ENCODE assay signal across 23 cellular contexts in genomic region chr2:196980498-196980897, GRCh38. TPM values are rescaled to one million over a fixed set of nuclear protein-coding genes. Genes with fewer than 3 reads are reported as not detected.
A peak's percentile ranks its signal among the peaks of the same experiment; 100 is the strongest.
DNase-seq lines count a peak whose midpoint lies in the region; ATAC-seq, FAIRE-seq and TF ChIP-seq lines count a peak whose summit lies in the region.
"Had no signal": no experiment of that assay in that cellular context is flagged by ENCODE, and none has a peak within 500 bp of the region (broad histone marks: within the 10 kb centered on the region; RNA-seq: fewer than 3 reads in every experiment).

No MANE protein-coding gene starts in this region.

- no peak overlapping the region for H3K4me3 ChIP-seq in SK-N-MC
- no peak overlapping the region for H3K4me3 ChIP-seq in mesendoderm (ENCODE audit: low read length)
- H3K4me3 ChIP-seq: dorsolateral prefrontal cortex, Peyer's patch, right atrium auricular region, thyroid gland had no signal

- H3K27me3 ChIP-seq in mesendoderm (ENCODE audit: insufficient read depth, low read length, poor library complexity): no peaks in the 10 kb centered on the region
- H3K27me3 ChIP-seq: dorsolateral prefrontal cortex, Peyer's patch, right atrium auricular region, thyroid gland had no signal

- H3K36me3 ChIP-seq in SK-N-MC (ENCODE audit: insufficient read depth, low read length) (no peaks in the 10 kb centered on the region), mesendoderm (ENCODE audit: control insufficient read depth, insufficient read depth, low read length) (no peaks in the 10 kb centered on the region)
- H3K36me3 ChIP-seq: Peyer's patch, right atrium auricular region, thyroid gland had no signal

- H3K18ac ChIP-seq in mesendoderm (ENCODE audit: low read length): no peak overlapping the region

- peaks cover 6% of the 10 kb centered on the region for H3K9me3 Mint-ChIP-seq in progenitor cell of endocrine pancreas (ENCODE audit: low read depth)

- no peak overlapping the region for H4K8ac ChIP-seq in mesendoderm (ENCODE audit: low read depth, low read length)

- H2BK120ac ChIP-seq in mesendoderm (ENCODE audit: low read depth, low read length): no peak overlapping the region

- H3K23ac ChIP-seq in mesendoderm (ENCODE audit: low read length): no peak overlapping the region

- H3K27ac ChIP-seq in SK-N-MC (peak overlapping the region; percentile 15), mesendoderm (ENCODE audit: low read depth, low read length) (no peak overlapping the region)
- H3K27ac ChIP-seq: Peyer's patch, right atrium auricular region, thyroid gland had no signal

- H3K27me3 Mint-ChIP-seq in progenitor cell of endocrine pancreas: no peaks in the 10 kb centered on the region
- H3K27me3 Mint-ChIP-seq: stimulated activated naive CD8-positive, alpha-beta T cell treated with anti-CD3 and anti-CD28 coated beads, Interleukin-15, Interleukin-2, amounts not matched to agents 100 ng/mL and 50 ng/mL, for 24 hours had no signal

- no peak overlapping the region for H3K4me2 ChIP-seq in mesendoderm (ENCODE audit: low read length)

- H3K4me1 ChIP-seq in mesendoderm (ENCODE audit: control insufficient read depth, low read depth, low read length): no peaks in the 10 kb centered on the region
- H3K4me1 ChIP-seq: Peyer's patch, right atrium auricular region, thyroid gland had no signal

- DNase-seq in D721Med (ENCODE audit: insufficient read length, low spot score) (no peak), DMS153 treated with DMSO at 0.1 percent for 48 hours (lab: John Stamatoyannopoulos, UW; ENCODE audit: unreplicated experiment) (peak; percentile 79), NCI-H2171 (lab: John Stamatoyannopoulos, UW) (peak; percentile 91), SK-N-MC (ENCODE audit: low read depth, low spot score) (no peak), mesendoderm (no peak), progenitor cell of endocrine pancreas (ENCODE audit: low spot score, unreplicated experiment) (no peak)
- DNase-seq: activated naive CD4-positive, alpha-beta T cell treated with anti-CD3 and anti-CD28 coated beads for 36 hours; activated T-cell treated with anti-CD3 and anti-CD28 coated beads, Interleukin-2, amount 50 U/mL, for 48 hours; aorta; CD8-positive, alpha-beta T cell; head of caudate nucleus; IMR-90; left cardiac atrium; NCI-H2081 treated with DMSO at 0.1 percent for 48 hours; Peyer's patch; stimulated activated CD4-positive, alpha-beta T cell treated with anti-CD3 and anti-CD28 coated beads, Interleukin-4, amount 100 ng/mL, for 24 hours; thyroid gland had no signal

- no CpG with 5 or more reads among the region's 3 CpGs for WGBS in mesendoderm (ENCODE audit: extremely low coverage, insufficient coverage, low lambda C conversion rate)

- H3K4me3 Mint-ChIP-seq in progenitor cell of endocrine pancreas (ENCODE audit: low read depth): no peak overlapping the region
- H3K4me3 Mint-ChIP-seq: activated naive CD4-positive, alpha-beta T cell treated with anti-CD3 and anti-CD28 coated beads for 36 hours; CD8-positive, alpha-beta T cell; stimulated activated naive CD8-positive, alpha-beta T cell treated with anti-CD3 and anti-CD28 coated beads, Interleukin-15, Interleukin-2, amounts not matched to agents 100 ng/mL and 50 ng/mL, for 24 hours had no signal

- H3K4ac ChIP-seq in mesendoderm (ENCODE audit: low read depth, low read length): no peak overlapping the region

- no peak overlapping the region for H2BK15ac ChIP-seq in mesendoderm (replicated peaks; ENCODE audit: low read depth)

- no peaks in the 10 kb centered on the region for H3K36me3 Mint-ChIP-seq in progenitor cell of endocrine pancreas (ENCODE audit: insufficient read depth)

- no peak for ATAC-seq in esophagus mucosa
- ATAC-seq: CD8-positive, alpha-beta T cell; left cardiac atrium had no signal

- no peak overlapping the region for H2BK5ac ChIP-seq in mesendoderm (ENCODE audit: low read length)

- H3K79me2 ChIP-seq in mesendoderm (ENCODE audit: control insufficient read depth, insufficient read depth, low read length): no peaks in the 10 kb centered on the region

- no peak overlapping the region for H4K5ac ChIP-seq in mesendoderm (ENCODE audit: low read length)

- no peak overlapping the region for H2AK5ac ChIP-seq in mesendoderm (ENCODE audit: low read length)

- no peak overlapping the region for H3K27ac Mint-ChIP-seq in progenitor cell of endocrine pancreas
- H3K27ac Mint-ChIP-seq: activated naive CD4-positive, alpha-beta T cell treated with anti-CD3 and anti-CD28 coated beads for 36 hours had no signal

- no peak overlapping the region for H3K9ac ChIP-seq in SK-N-MC (ENCODE audit: insufficient read length)
- H3K9ac ChIP-seq in mesendoderm (ENCODE audit: low read length): no peak overlapping the region

- TF ChIP-seq CTCF in D721Med (IDR thresholded peaks at IDR 0.05; ENCODE audit: insufficient read depth, missing control alignments) (no peak), progenitor cell of endocrine pancreas (IDR thresholded peaks at IDR 0.05; ENCODE audit: unreplicated experiment) (no peak)

- no peaks in the 10 kb centered on the region for H3K79me1 ChIP-seq in mesendoderm (ENCODE audit: low read length)

- peak; percentile 48 for FAIRE-seq in D721Med (lab: Jason Lieb, UNC)
- FAIRE-seq: endothelial cell of umbilical vein, H1 had no signal

- no peaks in the 10 kb centered on the region for H3K9me3 ChIP-seq in SK-N-MC (ENCODE audit: low read depth, low read length)
- H3K9me3 ChIP-seq: Peyer's patch, right atrium auricular region, thyroid gland had no signal

- H3K56ac ChIP-seq in mesendoderm (ENCODE audit: low read length): no peak overlapping the region

- H3K4me1 Mint-ChIP-seq in progenitor cell of endocrine pancreas (ENCODE audit: low read depth): peaks cover 6% of the 10 kb centered on the region

RNA-seq across cellular contexts. Expression of gene PGAP1, which starts 54.0 kb away (rescaled TPM):
- total RNA-seq in esophagus mucosa (10.5 TPM), progenitor cell of endocrine pancreas (49.2 and 54.8 TPM in 2 replicates)
- polyA plus RNA-seq in mesendoderm (2013, experiment 1 of 2): 6.5 TPM
- 6.4 TPM for polyA plus RNA-seq in mesendoderm (2013, experiment 2 of 2)

Comparison
In these comparisons a context has a peak if more than half of its experiments do, and no peak if none do; other contexts are left out.
1. DNase-seq: peak in DMS153 treated with DMSO at 0.1 percent for 48 hours (single experiment) and NCI-H2171 (single experiment); none in D721Med (single experiment), SK-N-MC (single experiment), mesendoderm (single experiment) and progenitor cell of endocrine pancreas (single experiment).